Comparison of ENCODE assay signal across 8 cellular contexts in genomic region chr9:36485647-36486453, GRCh38.
A peak's percentile ranks its signal among the peaks of the same experiment; 100 is the strongest.
DNase-seq lines count a peak whose midpoint lies in the region; ATAC-seq and TF ChIP-seq lines count a peak whose summit lies in the region.

No MANE protein-coding gene starts in this region.

- CTCF ChIA-PET in Caco-2 (lab: Charles Lee) = interaction anchor here (1.0 to 2.7 kb wide), 2 partner anchors 47 to 79 kb away, joined by 4 to 9 read pairs; no protein-coding TSS in a partner anchor

- TF ChIP-seq CTCF in Caco-2 (IDR thresholded peaks at IDR 0.05; ENCODE audit: insufficient read depth in 1 of 2, low read depth in 1 of 2, low read length in 1 of 2, severe bottlenecking in 1 of 2, unreplicated experiment in 1 of 2) (no peak), brain (conservative IDR thresholded peaks at IDR 0.05) (no peak), lung (IDR thresholded peaks at IDR 0.05; ENCODE audit: control extremely low read depth, extremely low read depth) (no peak), upper lobe of right lung (IDR thresholded peaks at IDR 0.05) (no peak)

- DNase-seq in Caco-2 (peak in 1 of 2 experiments; percentile 4), lung (ENCODE audit: low spot score) (no peak), upper lobe of right lung (no peak), dedifferentiated amniotic fluid mesenchymal stem cell (ENCODE audit: extremely low spot score) (no peak)
- no peak for DNase-seq in Jurkat, Clone E6-1 (ENCODE audit: low read depth, low spot score)
- no peak for DNase-seq in stimulated activated CD8-positive, alpha-beta memory T cell treated with anti-CD3 and anti-CD28 coated beads, Interleukin-4, amount 100 ng/mL, for 48 hours

- H3K27ac ChIP-seq in lung (ENCODE audit: low read depth in 1 of 2, low read length in 1 of 2) (peak overlapping the region; percentile 91 to 94), upper lobe of right lung (peak overlapping the region; percentile 88)

- intact Hi-C loops in Caco-2 (cut with micrococcal nuclease; ENCODE audit: unreplicated experiment) = loop anchor here (5.0 kb wide), 1 partner anchor 71 kb away; no protein-coding TSS in a partner anchor
- intact Hi-C loops in upper lobe of right lung (cut with DNase I) = no loop called here

- H3K4me3 Mint-ChIP-seq in Caco-2 (ENCODE audit: unreplicated experiment) = peak overlapping the region; percentile 72
- peak overlapping the region; percentile 87 to 94 (median 91) for H3K4me3 Mint-ChIP-seq in brain

- H3K27ac Mint-ChIP-seq in Caco-2 (ENCODE audit: unreplicated experiment) (peak overlapping the region; percentile 20), brain (peak overlapping the region; percentile 85 to 95 (median 94))

- TSS peak; percentile 61 for BruUV-seq in Caco-2 (replicated peaks; lab: Mats Ljungman, UMichigan)

- 14% methylated on average over 13 of the region's 13 CpGs for WGBS in lung, 2 donors

- H3K9me3 ChIP-seq in Caco-2 (no peaks in the 10 kb centered on the region), lung (ENCODE audit: control insufficient read depth in 2 of 2, insufficient read depth in 1 of 2, low read length in 1 of 2) (no peaks in the 10 kb centered on the region), upper lobe of right lung (no peaks in the 10 kb centered on the region)

- no peak for ATAC-seq in lung (ENCODE audit: insufficient read depth, low FRiP score)
- no peak for ATAC-seq in upper lobe of right lung
- ATAC-seq in GM18861 (IDR thresholded peaks at IDR 0.05; ENCODE audit: unreplicated experiment) = no peak

- H3K4me1 ChIP-seq in Caco-2 (0 out of 2 replicates have a peak, but pooled peaks cover 6% of the 10 kb centered on the region), lung (ENCODE audit: control insufficient read depth in 2 of 2, insufficient read depth in 2 of 2, low read length in 2 of 2) (peaks cover 4 to 10% of the 10 kb centered on the region in 2 donors), upper lobe of right lung (peaks cover 26% of the 10 kb centered on the region)

- H3K36me3 ChIP-seq in Caco-2 (ENCODE audit: control insufficient read depth, insufficient read depth, low read length) = no peaks in the 10 kb centered on the region
- peaks cover 0 to 4% of the 10 kb centered on the region in 2 donors for H3K36me3 ChIP-seq in lung (ENCODE audit: control insufficient read depth in 2 of 2, insufficient read depth in 2 of 2, low read length in 2 of 2)
- H3K36me3 ChIP-seq in upper lobe of right lung = no peaks in the 10 kb centered on the region

- H3K27me3 ChIP-seq in Caco-2 (replicated peaks; ENCODE audit: control insufficient read depth, insufficient read depth, low read length) = no peaks in the 10 kb centered on the region
- H3K27me3 ChIP-seq in lung (ENCODE audit: control insufficient read depth, insufficient read depth) = no peaks in the 10 kb centered on the region
- no peaks in the 10 kb centered on the region for H3K27me3 ChIP-seq in upper lobe of right lung

- H3K36me3 Mint-ChIP-seq in Caco-2 (ENCODE audit: insufficient read depth, unreplicated experiment) (peaks cover 8% of the 10 kb centered on the region), brain (peaks cover 1% of the 10 kb centered on the region)

- peak overlapping the region; percentile 98 for H3K4me3 ChIP-seq in Caco-2 (ENCODE audit: low read depth, low read length)
- peak overlapping the region; percentile 61 for H3K4me3 ChIP-seq in Jurkat, Clone E6-1 (ENCODE audit: low read length)
- H3K4me3 ChIP-seq in lung = peak overlapping the region; percentile 84
- H3K4me3 ChIP-seq in upper lobe of right lung = peak overlapping the region; percentile 95

- H3K9me3 Mint-ChIP-seq in Caco-2 (ENCODE audit: unreplicated experiment) (no peaks in the 10 kb centered on the region), brain (peaks cover 0 to 2% (median 0%) of the 10 kb centered on the region in 5 experiments)

- POLR2A ChIA-PET in Caco-2 (lab: Charles Lee) = interaction anchor here (0.8 kb wide), 1 partner anchor 12 kb away, joined by 3 read pairs; no protein-coding TSS in a partner anchor

- no peaks in the 10 kb centered on the region for H3K27me3 Mint-ChIP-seq in Caco-2 (ENCODE audit: insufficient read depth, unreplicated experiment)
- no peaks in the 10 kb centered on the region for H3K27me3 Mint-ChIP-seq in brain

- H3K4me1 Mint-ChIP-seq in Caco-2 (ENCODE audit: low read depth, unreplicated experiment) (peaks cover 7% of the 10 kb centered on the region), brain (peaks cover 71% of the 10 kb centered on the region)
